9 cellular contexts compared by ENCODE assay signal in the genomic region with DNA sequence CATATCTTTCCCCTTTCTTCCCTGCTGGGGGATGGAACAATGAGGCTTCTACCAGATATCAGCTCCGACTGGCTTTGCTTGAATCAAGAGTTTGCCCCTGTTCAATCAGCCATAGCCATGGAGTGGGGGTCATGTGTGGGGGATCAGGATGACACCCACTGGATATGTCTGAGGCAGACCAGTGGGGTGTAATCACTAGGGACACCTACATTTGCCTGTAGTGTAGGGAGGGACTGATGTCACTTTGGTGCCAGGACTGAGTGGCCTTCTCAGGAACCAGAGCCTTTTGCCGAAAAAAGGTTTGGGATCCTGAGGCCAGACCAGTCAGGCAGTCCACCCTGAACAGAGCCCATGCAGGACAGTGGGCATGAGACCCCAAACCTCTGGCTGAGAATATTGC. TPM values are rescaled to one million over a fixed set of nuclear protein-coding genes. Genes with fewer than 3 reads are reported as not detected.
DNase-seq lines count a peak whose midpoint lies in the region; ATAC-seq and TF ChIP-seq lines count a peak whose summit lies in the region.
"Had no signal": no experiment of that assay in that cellular context is flagged by ENCODE, and none has a peak within 500 bp of the region (broad histone marks: within the 10 kb centered on the region; RNA-seq: fewer than 3 reads in every experiment).

No MANE protein-coding gene starts in this region.

- peak overlapping the region; percentile 32 for H3K27ac Mint-ChIP-seq in CD8-positive, alpha-beta T cell
- no peak overlapping the region for H3K27ac Mint-ChIP-seq in endodermal cell

- H3K9ac ChIP-seq in OCI-LY1 (ENCODE audit: low read length): peak overlapping the region; percentile 87
- peak overlapping the region; percentile 72 for H3K9ac ChIP-seq in endodermal cell (ENCODE audit: extremely low read depth, low read length, poor library complexity, severe bottlenecking)

- CTCF ChIA-PET in CD8-positive, alpha-beta T cell (lab: Charles Lee): interaction anchor here (0.6 to 1.0 kb wide), 2 partner anchors 22 to 102 kb away, joined by 3 read pairs; no protein-coding TSS in a partner anchor

- no peaks in the 10 kb centered on the region for H4K20me1 ChIP-seq in OCI-LY1 (ENCODE audit: insufficient read depth, low read length)

- peaks cover 10% of the 10 kb centered on the region; the same call in 1 of the 2 replicates for H3K79me2 ChIP-seq in OCI-LY1 (ENCODE audit: insufficient read depth, low read length)

- peaks cover 13% of the 10 kb centered on the region for H3K36me3 ChIP-seq in CD8-positive, alpha-beta T cell (ENCODE audit: insufficient read depth, low read length)
- H3K36me3 ChIP-seq in OCI-LY1 (ENCODE audit: insufficient read depth, low read length) (peaks cover 24% of the 10 kb centered on the region), endodermal cell (ENCODE audit: control insufficient read depth, insufficient read depth, low read length) (peaks cover 18% of the 10 kb centered on the region), neuron (ENCODE audit: insufficient read depth, low read length) (peaks cover 14% of the 10 kb centered on the region), prostate gland (no peaks in the 10 kb centered on the region)

- TF ChIP-seq POLR2A in prostate gland (IDR thresholded peaks at IDR 0.05): no peak

- no peak overlapping the region for H2AFZ ChIP-seq in OCI-LY1 (ENCODE audit: low read length)
- no peak overlapping the region for H2AFZ ChIP-seq in neuron (ENCODE audit: low read depth, low read length)

- H3K9me3 ChIP-seq in CD8-positive, alpha-beta T cell (ENCODE audit: low read length): no peaks in the 10 kb centered on the region
- H3K9me3 ChIP-seq in OCI-LY1 (ENCODE audit: low read length) (no peaks in the 10 kb centered on the region), endodermal cell (ENCODE audit: control insufficient read depth, low read length) (no peaks in the 10 kb centered on the region), neuron (ENCODE audit: low read length) (no peaks in the 10 kb centered on the region), prostate gland (no peaks in the 10 kb centered on the region)

- POLR2A ChIA-PET in CD8-positive, alpha-beta T cell (lab: Charles Lee): no interaction called here

- intact Hi-C loops in CD8-positive, alpha-beta T cell (cut with DNase I, micrococcal nuclease): no loop called here
- intact Hi-C loops in prostate gland (cut with DNase I): loop anchor here (10.0 kb wide), 1 partner anchor 104 kb away; no protein-coding TSS in a partner anchor

- H3K27me3 ChIP-seq in CD8-positive, alpha-beta T cell (ENCODE audit: insufficient read depth, low read length): no peaks in the 10 kb centered on the region
- H3K27me3 ChIP-seq in OCI-LY1 (ENCODE audit: insufficient read depth, low read length): no peaks in the 10 kb centered on the region
- H3K27me3 ChIP-seq in endodermal cell (ENCODE audit: control insufficient read depth, insufficient read depth, low read length, poor library complexity, severe bottlenecking): no peaks in the 10 kb centered on the region
- no peaks in the 10 kb centered on the region for H3K27me3 ChIP-seq in neuron (ENCODE audit: insufficient read depth, low read length)
- no peaks in the 10 kb centered on the region for H3K27me3 ChIP-seq in prostate gland (replicated peaks; ENCODE audit: insufficient read depth)

- 80 to 100% methylated on average over 1 to 2 of the region's 2 CpGs for WGBS in endodermal cell (ENCODE audit: insufficient coverage in 1 of 2, insufficient read length in 1 of 2), 2 experiments
- 76% methylated on average over 2 of the region's 2 CpGs for WGBS in prostate gland

- TF ChIP-seq CTCF in CD8-positive, alpha-beta T cell (IDR thresholded peaks at IDR 0.05): no peak
- TF ChIP-seq CTCF in OCI-LY1 (IDR thresholded peaks at IDR 0.05; ENCODE audit: low read length) (no peak), endodermal cell (conservative IDR thresholded peaks at IDR 0.05) (no peak), prostate gland (IDR thresholded peaks at IDR 0.05) (no peak)

- peak overlapping the region; percentile 88 for H3K4me3 Mint-ChIP-seq in CD8-positive, alpha-beta T cell
- H3K4me3 Mint-ChIP-seq in endodermal cell: peak overlapping the region; percentile 79

- peaks cover 21% of the 10 kb centered on the region for H3K4me1 Mint-ChIP-seq in CD8-positive, alpha-beta T cell (ENCODE audit: low read depth)
- peaks cover 4% of the 10 kb centered on the region for H3K4me1 Mint-ChIP-seq in endodermal cell

- no peak for ATAC-seq in CD8-positive, alpha-beta T cell
- ATAC-seq in HG02970 (IDR thresholded peaks at IDR 0.05; ENCODE audit: low FRiP score, unreplicated experiment): no peak
- no peak for ATAC-seq in activated CD4-positive, CD25-positive, alpha-beta regulatory T cell treated with anti-CD3 and anti-CD28 coated beads, Interleukin-2, amount 50 U/mL, for 24 hours

- H3K27me3 Mint-ChIP-seq in CD8-positive, alpha-beta T cell (ENCODE audit: low read depth): no peaks in the 10 kb centered on the region
- no peaks in the 10 kb centered on the region for H3K27me3 Mint-ChIP-seq in endodermal cell (ENCODE audit: insufficient read depth)

- H3K4me3 ChIP-seq in CD8-positive, alpha-beta T cell (ENCODE audit: low read depth, low read length): peak overlapping the region; percentile 64
- peak overlapping the region; percentile 77 for H3K4me3 ChIP-seq in OCI-LY1 (ENCODE audit: low read depth, low read length, poor library complexity, severe bottlenecking)
- peak overlapping the region; percentile 97 for H3K4me3 ChIP-seq in endodermal cell (ENCODE audit: low read length)
- peak overlapping the region; percentile 76 for H3K4me3 ChIP-seq in neuron (ENCODE audit: low read length)
- peak overlapping the region in 1 of 2 donors; percentile 84 for H3K4me3 ChIP-seq in prostate gland

- peak overlapping the region; percentile 97 for H3K4me2 ChIP-seq in OCI-LY1 (ENCODE audit: low read length)

- no peaks in the 10 kb centered on the region for H3F3A ChIP-seq in OCI-LY1 (ENCODE audit: insufficient read depth, low read length)

- peaks cover 20% of the 10 kb centered on the region for H3K4me1 ChIP-seq in CD8-positive, alpha-beta T cell (ENCODE audit: insufficient read depth, low read length)
- H3K4me1 ChIP-seq in OCI-LY1 (ENCODE audit: insufficient read depth, low read length, severe bottlenecking) (peaks cover 21% of the 10 kb centered on the region), endodermal cell (ENCODE audit: control insufficient read depth, insufficient read depth, low read length) (no peaks in the 10 kb centered on the region), neuron (ENCODE audit: insufficient read depth, low read length) (peaks cover 19% of the 10 kb centered on the region), prostate gland (replicated peaks) (peaks cover 5% of the 10 kb centered on the region)

- no peak for DNase-seq in CD8-positive, alpha-beta T cell
- no peak for DNase-seq in endodermal cell
- DNase-seq in COLO829 (ENCODE audit: low spot score): no peak
- DNase-seq in prostate gland (ENCODE audit: low spot score): no peak
- DNase-seq: NCI-H345 had no signal

- no peaks in the 10 kb centered on the region for H3K9me2 ChIP-seq in OCI-LY1 (ENCODE audit: low read depth, low read length)

- H3K27ac ChIP-seq in CD8-positive, alpha-beta T cell (ENCODE audit: low read depth, low read length): no peak overlapping the region
- no peak overlapping the region for H3K27ac ChIP-seq in OCI-LY1 (ENCODE audit: low read depth, low read length, poor library complexity, severe bottlenecking)
- H3K27ac ChIP-seq in endodermal cell (ENCODE audit: low read depth, low read length): no peak overlapping the region
- H3K27ac ChIP-seq in prostate gland: no peak overlapping the region

- H3K9me3 Mint-ChIP-seq in CD8-positive, alpha-beta T cell: no peaks in the 10 kb centered on the region
- H3K9me3 Mint-ChIP-seq in endodermal cell: no peaks in the 10 kb centered on the region

- H3K36me3 Mint-ChIP-seq in CD8-positive, alpha-beta T cell: peaks cover 27% of the 10 kb centered on the region
- H3K36me3 Mint-ChIP-seq in endodermal cell (ENCODE audit: low read depth): peaks cover 19% of the 10 kb centered on the region

RNA-seq across cellular contexts. Expression of a gene that starts 1.0 kb away (rescaled TPM):
- total RNA-seq in CD8-positive, alpha-beta T cell: 10 to 100 TPM; 19.4 to 21.3 TPM
- total RNA-seq in endodermal cell (10 to 100 TPM; 50.8 to 53.6 TPM), prostate gland (10 to 100 TPM; 43.9 to 48.0 TPM)
- 47.9 TPM for polyA plus RNA-seq in endodermal cell (2013, experiment 1 of 2)
- polyA plus RNA-seq in endodermal cell (2013, experiment 2 of 2): 37.1 TPM

RNA-seq across cellular contexts. Expression of a gene that starts 5.9 kb away (rescaled TPM):
- 10 to 100 TPM; 40.6 to 43.5 TPM for total RNA-seq in CD8-positive, alpha-beta T cell
- total RNA-seq in endodermal cell (10 to 100 TPM; 55.0 to 59.3 TPM), prostate gland (100 to 1,000 TPM in 1 of 2 donors, 10 to 100 TPM in 1; 87.5 to 126 TPM)
- 45.8 TPM for polyA plus RNA-seq in endodermal cell (2013, experiment 1 of 2)
- 38.0 TPM for polyA plus RNA-seq in endodermal cell (2013, experiment 2 of 2)

RNA-seq across cellular contexts. Expression of a gene that starts 28.6 kb away (rescaled TPM):
- total RNA-seq in CD8-positive, alpha-beta T cell: under 1 TPM; 0.65 to 0.78 TPM
- total RNA-seq in endodermal cell: 10 to 100 TPM in 1 of 2 donors, 1 to 10 TPM in 1; 3.8 to 12.4 TPM
- polyA plus RNA-seq in endodermal cell (2013, experiment 1 of 2): 2.7 TPM
- polyA plus RNA-seq in endodermal cell (2013, experiment 2 of 2): 2.3 TPM
- total RNA-seq in prostate gland: 10 to 100 TPM in 1 of 2 donors, 1 to 10 TPM in 1; 9.2 to 12.7 TPM

RNA-seq across cellular contexts. Expression of a gene that starts 37.0 kb away (rescaled TPM):
- total RNA-seq in CD8-positive, alpha-beta T cell: 10 to 100 TPM; 37.4 to 41.9 TPM
- total RNA-seq in endodermal cell: 10 to 100 TPM; 26.8 to 27.7 TPM
- polyA plus RNA-seq in endodermal cell (2013, experiment 1 of 2): 8.8 TPM
- polyA plus RNA-seq in endodermal cell (2013, experiment 2 of 2): 7.5 TPM
- 10 to 100 TPM; 23.7 to 29.1 TPM for total RNA-seq in prostate gland

RNA-seq across cellular contexts. Expression of a gene that starts 50.7 kb away (rescaled TPM):
- 10 to 100 TPM; 34.7 to 35.7 TPM for total RNA-seq in CD8-positive, alpha-beta T cell
- total RNA-seq in endodermal cell (10 to 100 TPM; 13.9 to 20.0 TPM), prostate gland (10 to 100 TPM; 14.5 to 22.2 TPM)
- polyA plus RNA-seq in endodermal cell (2013, experiment 1 of 2): 11.9 TPM
- 10.1 TPM for polyA plus RNA-seq in endodermal cell (2013, experiment 2 of 2)
